In the genomic region with DNA sequence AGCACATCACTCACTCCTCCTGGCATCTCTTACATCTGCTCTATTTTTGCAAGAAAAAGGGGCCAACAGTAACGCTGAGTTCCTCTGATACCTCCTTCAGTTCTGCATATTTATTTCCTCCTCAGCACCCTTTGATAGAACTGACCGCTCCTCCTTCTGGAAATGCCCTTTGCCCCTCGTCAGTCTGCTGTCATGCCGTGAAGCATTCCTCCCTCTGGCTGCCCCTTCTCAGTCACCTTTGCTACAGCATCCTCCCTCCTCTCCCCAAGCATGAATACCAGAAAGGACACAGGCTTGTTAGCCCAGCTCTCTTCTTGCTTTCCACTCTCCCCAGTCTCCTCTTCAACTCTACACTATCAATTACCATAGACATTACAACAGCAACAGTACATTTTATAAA, we compare ENCODE assay signal across 22 cellular contexts.
DNase-seq lines count a peak whose midpoint lies in the region; ATAC-seq and TF ChIP-seq lines count a peak whose summit lies in the region.
"Had no signal": no experiment of that assay in that cellular context is flagged by ENCODE, and none has a peak within 500 bp of the region (broad histone marks: within the 10 kb centered on the region; RNA-seq: fewer than 3 reads in every experiment).

No MANE protein-coding gene starts in this region.

- ATAC-seq in mucosa of descending colon (peak; percentile 85), foreskin keratinocyte (no peak)
- no peak for ATAC-seq in activated naive CD8-positive, alpha-beta T cell treated with anti-CD3 and anti-CD28 coated beads, Interleukin-2, amount 50 U/mL, for 24 hours
- ATAC-seq: body of pancreas, Panc1 had no signal

- H3K27ac ChIP-seq in endodermal cell (ENCODE audit: low read depth, low read length), result peak overlapping the region; percentile 42
- H3K27ac ChIP-seq in foreskin keratinocyte, result no peak overlapping the region
- H3K27ac ChIP-seq: body of pancreas, tibial nerve had no signal

- intact Hi-C loops in mucosa of descending colon (cut with DNase I, micrococcal nuclease), result no loop called here
- intact Hi-C loops in activated CD4-positive, alpha-beta T cell treated with anti-CD3 and anti-CD28 coated beads, Interleukin-2, amount 10 ng/mL, durations not matched to agents 24 days and 14 days (cut with micrococcal nuclease), result no loop called here

- H3K4me1 ChIP-seq in endodermal cell (ENCODE audit: control insufficient read depth, insufficient read depth, low read length) (no peaks in the 10 kb centered on the region), mucosa of descending colon (ENCODE audit: low read depth) (no peaks in the 10 kb centered on the region), foreskin keratinocyte (no peaks in the 10 kb centered on the region)
- H3K4me1 ChIP-seq: body of pancreas, tibial nerve had no signal

- H3K9me3 Mint-ChIP-seq in endodermal cell, result no peaks in the 10 kb centered on the region
- no peaks in the 10 kb centered on the region for H3K9me3 Mint-ChIP-seq in activated naive CD8-positive, alpha-beta T cell treated with anti-CD3 and anti-CD28 coated beads, Interleukin-2, amount 50 U/mL, for 24 hours
- no peaks in the 10 kb centered on the region for H3K9me3 Mint-ChIP-seq in activated CD4-positive, alpha-beta T cell treated with anti-CD3 and anti-CD28 coated beads, Interleukin-2, amount 10 ng/mL, durations not matched to agents 24 days and 14 days

- TF ChIP-seq CTCF in endodermal cell (conservative IDR thresholded peaks at IDR 0.05) (no peak), mucosa of descending colon (IDR thresholded peaks at IDR 0.05) (no peak), foreskin keratinocyte (conservative IDR thresholded peaks at IDR 0.05) (no peak)

- H3K36me3 Mint-ChIP-seq in endodermal cell (ENCODE audit: low read depth), result peaks cover 9% of the 10 kb centered on the region
- H3K36me3 Mint-ChIP-seq in activated naive CD8-positive, alpha-beta T cell treated with anti-CD3 and anti-CD28 coated beads, Interleukin-2, amount 50 U/mL, for 24 hours (ENCODE audit: low read depth), result peaks cover 8% of the 10 kb centered on the region
- H3K36me3 Mint-ChIP-seq in activated CD4-positive, alpha-beta T cell treated with anti-CD3 and anti-CD28 coated beads, Interleukin-2, amount 10 ng/mL, durations not matched to agents 24 days and 14 days (ENCODE audit: low read depth), result peaks cover 7% of the 10 kb centered on the region

- 34 to 56% methylated on average over 2 to 4 of the region's 4 CpGs for WGBS in endodermal cell (ENCODE audit: insufficient coverage in 1 of 2, insufficient read length in 1 of 2), 2 experiments

- no peaks in the 10 kb centered on the region for H3K27me3 ChIP-seq in endodermal cell (ENCODE audit: control insufficient read depth, insufficient read depth, low read length, poor library complexity, severe bottlenecking)
- no peaks in the 10 kb centered on the region for H3K27me3 ChIP-seq in foreskin keratinocyte
- H3K27me3 ChIP-seq: body of pancreas, tibial nerve had no signal

- no peaks in the 10 kb centered on the region for H3K27me3 Mint-ChIP-seq in endodermal cell (ENCODE audit: insufficient read depth)
- H3K27me3 Mint-ChIP-seq in activated naive CD8-positive, alpha-beta T cell treated with anti-CD3 and anti-CD28 coated beads, Interleukin-2, amount 50 U/mL, for 24 hours, result no peaks in the 10 kb centered on the region
- no peaks in the 10 kb centered on the region for H3K27me3 Mint-ChIP-seq in activated CD4-positive, alpha-beta T cell treated with anti-CD3 and anti-CD28 coated beads, Interleukin-2, amount 10 ng/mL, durations not matched to agents 24 days and 14 days

- no peak overlapping the region for H3K9ac ChIP-seq in endodermal cell (ENCODE audit: extremely low read depth, low read length, poor library complexity, severe bottlenecking)

- peaks cover 6% of the 10 kb centered on the region for H3K4me1 Mint-ChIP-seq in endodermal cell
- H3K4me1 Mint-ChIP-seq in activated naive CD8-positive, alpha-beta T cell treated with anti-CD3 and anti-CD28 coated beads, Interleukin-2, amount 50 U/mL, for 24 hours, result no peaks in the 10 kb centered on the region
- no peaks in the 10 kb centered on the region for H3K4me1 Mint-ChIP-seq in activated CD4-positive, alpha-beta T cell treated with anti-CD3 and anti-CD28 coated beads, Interleukin-2, amount 10 ng/mL, durations not matched to agents 24 days and 14 days

- H3K4me3 ChIP-seq in endodermal cell (ENCODE audit: low read length) (no peak overlapping the region), mucosa of descending colon (no peak overlapping the region)
- H3K4me3 ChIP-seq: body of pancreas, tibial nerve had no signal

- no peak overlapping the region for H3K27ac Mint-ChIP-seq in endodermal cell
- no peak overlapping the region for H3K27ac Mint-ChIP-seq in activated naive CD8-positive, alpha-beta T cell treated with anti-CD3 and anti-CD28 coated beads, Interleukin-2, amount 50 U/mL, for 24 hours
- no peak overlapping the region for H3K27ac Mint-ChIP-seq in activated CD4-positive, alpha-beta T cell treated with anti-CD3 and anti-CD28 coated beads, Interleukin-2, amount 10 ng/mL, durations not matched to agents 24 days and 14 days

- H3K9me3 ChIP-seq in endodermal cell (ENCODE audit: control insufficient read depth, low read length), result no peaks in the 10 kb centered on the region
- H3K9me3 ChIP-seq in mucosa of descending colon, result no peaks in the 10 kb centered on the region
- H3K9me3 ChIP-seq: body of pancreas, tibial nerve had no signal

- DNase-seq in NCI-H526 (lab: John Stamatoyannopoulos, UW), result peak; percentile 100
- DNase-seq in endodermal cell, result peak; percentile 60
- peak in 1 of 3 donors; percentile 19 for DNase-seq in mucosa of descending colon
- no peak for DNase-seq in activated naive CD8-positive, alpha-beta T cell treated with anti-CD3 and anti-CD28 coated beads, Interleukin-2, amount 50 U/mL, for 24 hours
- no peak for DNase-seq in activated CD4-positive, alpha-beta T cell treated with anti-CD3 and anti-CD28 coated beads, Interleukin-2, amount 10 ng/mL, durations not matched to agents 24 days and 14 days
- no peak for DNase-seq in DMS53 (lab: John Stamatoyannopoulos, UW)
- DNase-seq in foreskin keratinocyte, result no peak
- DNase-seq: activated CD4-positive, alpha-beta T cell treated with anti-CD3 and anti-CD28 coated beads, Interleukin-2, amount 50 U/mL, for 1 hour; activated T-cell treated with anti-CD3 and anti-CD28 coated beads, Interleukin-2, amount 50 U/mL, for 48 hours; body of pancreas; EL; GOT3; IMR-90; kidney glomerular epithelial cell; NCI-H1048; NCI-H187 treated with DMSO at 0.1 percent for 48 hours; NCI-H524 treated with DMSO at 0.1 percent for 48 hours; SHP77 treated with DMSO at 0.1 percent for 48 hours; stimulated activated CD8-positive, alpha-beta memory T cell treated with anti-CD3 and anti-CD28 coated beads, Interleukin-4, amount 100 ng/mL, for 48 hours; T-helper 9 cell had no signal

- H3K36me3 ChIP-seq in endodermal cell (ENCODE audit: control insufficient read depth, insufficient read depth, low read length) (no peaks in the 10 kb centered on the region), mucosa of descending colon (ENCODE audit: low read depth) (no peaks in the 10 kb centered on the region)

- no peak overlapping the region for H3K4me3 Mint-ChIP-seq in endodermal cell
- H3K4me3 Mint-ChIP-seq in activated naive CD8-positive, alpha-beta T cell treated with anti-CD3 and anti-CD28 coated beads, Interleukin-2, amount 50 U/mL, for 24 hours, result no peak overlapping the region
- no peak overlapping the region for H3K4me3 Mint-ChIP-seq in activated CD4-positive, alpha-beta T cell treated with anti-CD3 and anti-CD28 coated beads, Interleukin-2, amount 10 ng/mL, durations not matched to agents 24 days and 14 days

Comparison
In these comparisons a context has a peak if more than half of its experiments do, and no peak if none do; other contexts are left out.
1. DNase-seq: peak in NCI-H526 (2 of 2) and endodermal cell (single experiment); none in activated naive CD8-positive, alpha-beta T cell treated with anti-CD3 and anti-CD28 coated beads, Interleukin-2, amount 50 U/mL, for 24 hours (single experiment), activated CD4-positive, alpha-beta T cell treated with anti-CD3 and anti-CD28 coated beads, Interleukin-2, amount 10 ng/mL, durations not matched to agents 24 days and 14 days (single experiment), DMS53 (single experiment) and foreskin keratinocyte (0 of 2).